In the genomic region with DNA sequence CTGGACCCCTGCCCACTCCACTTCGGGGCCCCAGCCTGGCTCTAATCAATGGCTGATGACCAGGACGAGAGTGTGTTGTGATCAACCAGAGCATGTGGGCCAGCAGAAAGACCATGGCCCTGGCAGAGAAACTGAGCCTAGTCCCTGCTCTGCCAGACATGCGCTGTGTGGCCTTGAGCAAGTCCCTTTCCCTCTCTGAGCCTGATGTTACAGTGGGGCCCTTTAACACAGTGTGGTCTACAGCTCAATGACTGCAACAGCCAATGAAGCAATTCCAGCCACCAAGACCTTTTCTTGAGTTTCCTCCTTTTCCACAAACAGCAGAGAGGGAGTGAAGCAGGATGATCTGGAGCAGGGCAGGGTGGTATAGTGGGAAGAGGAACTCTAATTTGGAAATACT, we compare ENCODE assay signal across 33 cellular contexts. TPM values are rescaled to one million over a fixed set of nuclear protein-coding genes. Genes with fewer than 3 reads are reported as not detected.
"Had no signal": no experiment of that assay in that cellular context is flagged by ENCODE, and none has a peak within 500 bp of the region (broad histone marks: within the 10 kb centered on the region; RNA-seq: fewer than 3 reads in every experiment).

No MANE protein-coding gene starts in this region.

- H3K4me1 ChIP-seq: Peyer's patch had no signal

- H3K4me2 ChIP-seq: KMS-11, SK-N-SH had no signal

- H3K9ac ChIP-seq: KMS-11, SK-N-SH had no signal

- H3K9me3 ChIP-seq: Peyer's patch, SJSA1, SK-N-SH had no signal

- H3K36me3 ChIP-seq: brain microvascular endothelial cell, Peyer's patch, SJSA1 had no signal

- H3K4me3 ChIP-seq: Peyer's patch, SJSA1 had no signal

- FAIRE-seq: TTC549 had no signal

- DNase-seq: activated CD4-positive, alpha-beta T cell treated with anti-CD3 and anti-CD28 coated beads, Interleukin-2, amount 10 ng/mL, durations not matched to agents 24 days and 14 days; activated CD4-positive, alpha-beta T cell treated with anti-CD3 and anti-CD28 coated beads, Interleukin-2, amount 50 U/mL, for 4 hours; activated CD8-positive, alpha-beta T cell treated with anti-CD3 and anti-CD28 coated beads for 36 hours; activated effector memory CD4-positive, alpha-beta T cell treated with anti-CD3 and anti-CD28 coated beads, Interleukin-2, amount 50 U/mL, for 16 hours; activated naive CD4-positive, alpha-beta T cell; activated naive CD4-positive, alpha-beta T cell treated with anti-CD3 and anti-CD28 coated beads, Interleukin-2, amount 50 U/mL, for 16 hours; activated naive CD8-positive, alpha-beta T cell treated with anti-CD3 and anti-CD28 coated beads for 36 hours; activated T-cell treated with anti-CD3 and anti-CD28 coated beads, Interleukin-2, amount 50 U/mL, for 1 hour; activated T-cell treated with anti-CD3 and anti-CD28 coated beads, Interleukin-2, amount 50 U/mL, for 72 hours; amniotic stem cell; aorta; brain microvascular endothelial cell; MM.1S; NCI-H1048; NCI-H1105 treated with DMSO at 0.1 percent for 48 hours; NCI-H1436; NCI-H1694; NCI-H1930; NCI-H2081 treated with DMSO at 0.1 percent for 48 hours; NCI-H226; NCI-H446 treated with DMSO at 0.1 percent for 48 hours; NCI-H524; NCI-H82; PC-3; Peyer's patch; RPMI8226; SHP77 treated with DMSO at 0.1 percent for 48 hours; SK-N-SH had no signal

- H3K27me3 ChIP-seq: brain microvascular endothelial cell, Peyer's patch, SJSA1 had no signal

- H3K27ac ChIP-seq: brain microvascular endothelial cell, KMS-11, SJSA1 had no signal

RNA-seq across cellular contexts. Expression of a gene that starts 25.8 kb away (rescaled TPM):
- total RNA-seq: activated CD4-positive, alpha-beta T cell treated with anti-CD3 and anti-CD28 coated beads, Interleukin-2, amount 10 ng/mL, durations not matched to agents 24 days and 14 days; activated CD8-positive, alpha-beta memory T cell treated with anti-CD3 and anti-CD28 coated beads for 36 hours; activated CD8-positive, alpha-beta T cell treated with anti-CD3 and anti-CD28 coated beads for 36 hours; activated naive CD8-positive, alpha-beta T cell treated with anti-CD3 and anti-CD28 coated beads for 36 hours; activated T-cell treated with anti-CD3 and anti-CD28 coated beads, Interleukin-2, amount 50 U/mL, for 72 hours; activated T-helper 17 cell treated with anti-CD3 and anti-CD28 coated beads, Interleukin-2, amount 50 U/mL, for 72 hours; Peyer's patch had no signal
- polyA plus RNA-seq: aorta had no signal

RNA-seq across cellular contexts. Expression of a gene that starts 38.9 kb away (rescaled TPM):
- total RNA-seq: activated CD4-positive, alpha-beta T cell treated with anti-CD3 and anti-CD28 coated beads, Interleukin-2, amount 10 ng/mL, durations not matched to agents 24 days and 14 days; activated CD8-positive, alpha-beta memory T cell treated with anti-CD3 and anti-CD28 coated beads for 36 hours; activated CD8-positive, alpha-beta T cell treated with anti-CD3 and anti-CD28 coated beads for 36 hours; activated naive CD8-positive, alpha-beta T cell treated with anti-CD3 and anti-CD28 coated beads for 36 hours; activated T-cell treated with anti-CD3 and anti-CD28 coated beads, Interleukin-2, amount 50 U/mL, for 72 hours; activated T-helper 17 cell treated with anti-CD3 and anti-CD28 coated beads, Interleukin-2, amount 50 U/mL, for 72 hours; SJSA1 had no signal
